Comparison of ENCODE assay signal across 9 cellular contexts in genomic region chr9:34665109-34665380, GRCh38. TPM values are rescaled to one million over a fixed set of nuclear protein-coding genes. Genes with fewer than 3 reads are reported as not detected.
DNase-seq lines count a peak whose midpoint lies in the region; ATAC-seq and TF ChIP-seq lines count a peak whose summit lies in the region.
"Had no signal": no experiment of that assay in that cellular context is flagged by ENCODE, and none has a peak within 500 bp of the region (broad histone marks: within the 10 kb centered on the region; RNA-seq: fewer than 3 reads in every experiment).

No MANE protein-coding gene starts in this region.

- H3K36me3 ChIP-seq in right lobe of liver (no peaks in the 10 kb centered on the region), uterus (no peaks in the 10 kb centered on the region)

- no peaks in the 10 kb centered on the region for H3K4me1 Mint-ChIP-seq in Calu3 (ENCODE audit: low read depth, unreplicated experiment)
- peaks cover 34% of the 10 kb centered on the region for H3K4me1 Mint-ChIP-seq in activated T-helper 2 cell treated with anti-CD3 and anti-CD28 coated beads, Interferon-gamma antibody, Interleukin-2, Interleukin-4, amounts not matched to agents 10 μg/mL and 5 μg/mL and 100 μg/mL, durations not matched to agents 14 hours and 24 hours and 36 hours (ENCODE audit: low read depth)

- H3K27me3 Mint-ChIP-seq in Calu3 (ENCODE audit: unreplicated experiment) = peaks cover 12% of the 10 kb centered on the region
- H3K27me3 Mint-ChIP-seq in activated T-helper 2 cell treated with anti-CD3 and anti-CD28 coated beads, Interferon-gamma antibody, Interleukin-2, Interleukin-4, amounts not matched to agents 10 μg/mL and 5 μg/mL and 100 μg/mL, durations not matched to agents 14 hours and 24 hours and 36 hours (ENCODE audit: low read depth) = no peaks in the 10 kb centered on the region

- peak overlapping the region; percentile 74 to 93 (median 89) for H3K27ac ChIP-seq in right lobe of liver
- peak overlapping the region; percentile 96 to 99 for H3K27ac ChIP-seq in uterus

- CTCF ChIA-PET in Calu3 (lab: Charles Lee) = interaction anchor here (0.6 to 1.0 kb wide), 4 partner anchors 13 to 983 kb away, joined by 3 to 7 read pairs (median 5); partner anchors contain the start of genes GALT and IL11RA

- H3K27me3 ChIP-seq in right lobe of liver = no peaks in the 10 kb centered on the region
- no peaks in the 10 kb centered on the region for H3K27me3 ChIP-seq in uterus

- DNase-seq in Calu3 (no peak), right lobe of liver (no peak), uterus (no peak), NCI-H748 treated with DMSO at 0.1 percent for 48 hours (lab: John Stamatoyannopoulos, UW) (no peak), H4 (ENCODE audit: low spot score) (no peak), GM03348 (ENCODE audit: low spot score) (no peak)
- no peak for DNase-seq in activated T-helper 2 cell treated with anti-CD3 and anti-CD28 coated beads, Interferon-gamma antibody, Interleukin-2, Interleukin-4, amounts not matched to agents 10 μg/mL and 5 μg/mL and 100 μg/mL, durations not matched to agents 14 hours and 24 hours and 36 hours (ENCODE audit: low spot score)

- no peaks in the 10 kb centered on the region for H3K9me3 Mint-ChIP-seq in Calu3 (ENCODE audit: low read depth, unreplicated experiment)
- H3K9me3 Mint-ChIP-seq in activated T-helper 2 cell treated with anti-CD3 and anti-CD28 coated beads, Interferon-gamma antibody, Interleukin-2, Interleukin-4, amounts not matched to agents 10 μg/mL and 5 μg/mL and 100 μg/mL, durations not matched to agents 14 hours and 24 hours and 36 hours = peaks cover 9% of the 10 kb centered on the region

- peak overlapping the region; percentile 71 to 85 (median 72) for H3K4me3 ChIP-seq in right lobe of liver
- peak overlapping the region; percentile 72 to 83 for H3K4me3 ChIP-seq in uterus

- H3K27ac Mint-ChIP-seq in Calu3 (ENCODE audit: unreplicated experiment) = no peak overlapping the region
- H3K27ac Mint-ChIP-seq in activated T-helper 2 cell treated with anti-CD3 and anti-CD28 coated beads, Interferon-gamma antibody, Interleukin-2, Interleukin-4, amounts not matched to agents 10 μg/mL and 5 μg/mL and 100 μg/mL, durations not matched to agents 14 hours and 24 hours and 36 hours = no peak overlapping the region

- TF ChIP-seq CTCF in Calu3 (IDR thresholded peaks at IDR 0.05; ENCODE audit: unreplicated experiment) = no peak
- no peak for TF ChIP-seq CTCF in right lobe of liver (IDR thresholded peaks at IDR 0.05)
- TF ChIP-seq CTCF in uterus (IDR thresholded peaks at IDR 0.05) = no peak

- 3% methylated on average over 7 of the region's 20 CpGs for WGBS in right lobe of liver (ENCODE audit: insufficient coverage, low coverage, low lambda C conversion rate, missing lambda C conversion rate)

- H3K4me1 ChIP-seq in right lobe of liver (peaks cover 0 to 11% (median 5%) of the 10 kb centered on the region in 4 donors), uterus (no peaks in the 10 kb centered on the region)

- peak overlapping the region; percentile 68 for H3K4me3 Mint-ChIP-seq in Calu3 (ENCODE audit: low read depth, unreplicated experiment)
- peak overlapping the region; percentile 85 for H3K4me3 Mint-ChIP-seq in activated T-helper 2 cell treated with anti-CD3 and anti-CD28 coated beads, Interferon-gamma antibody, Interleukin-2, Interleukin-4, amounts not matched to agents 10 μg/mL and 5 μg/mL and 100 μg/mL, durations not matched to agents 14 hours and 24 hours and 36 hours (ENCODE audit: low read depth)

- ATAC-seq in HG02588 (IDR thresholded peaks at IDR 0.05; ENCODE audit: unreplicated experiment) (peak; percentile 19), right lobe of liver (no peak)

- no TSS peak for BruUV-seq in Calu3 (replicated peaks; lab: Mats Ljungman, UMichigan)

- H3K36me3 Mint-ChIP-seq in Calu3 (ENCODE audit: insufficient read depth, unreplicated experiment) = peaks cover 15% of the 10 kb centered on the region
- peaks cover 37% of the 10 kb centered on the region for H3K36me3 Mint-ChIP-seq in activated T-helper 2 cell treated with anti-CD3 and anti-CD28 coated beads, Interferon-gamma antibody, Interleukin-2, Interleukin-4, amounts not matched to agents 10 μg/mL and 5 μg/mL and 100 μg/mL, durations not matched to agents 14 hours and 24 hours and 36 hours (ENCODE audit: low read depth)

- intact Hi-C loops in Calu3 (cut with micrococcal nuclease; ENCODE audit: unreplicated experiment) = no loop called here
- intact Hi-C loops in activated T-helper 2 cell treated with anti-CD3 and anti-CD28 coated beads, Interferon-gamma antibody, Interleukin-2, Interleukin-4, amounts not matched to agents 10 μg/mL and 5 μg/mL and 100 μg/mL, durations not matched to agents 14 hours and 24 hours and 36 hours (cut with micrococcal nuclease) = loop anchor here (2.0 kb wide), 2 partner anchors 18 to 26 kb away; partner anchors contain the start of gene GALT
- intact Hi-C loops in right lobe of liver (cut with DNase I) = no loop called here
- intact Hi-C loops in uterus (cut with DNase I; ENCODE audit: low total_unique reads) = no loop called here

- TF ChIP-seq POLR2A in right lobe of liver (IDR thresholded peaks at IDR 0.05) (no peak), uterus (IDR thresholded peaks at IDR 0.05) (no peak)

- H3K9me3 ChIP-seq in right lobe of liver = no peaks in the 10 kb centered on the region
- no peaks in the 10 kb centered on the region for H3K9me3 ChIP-seq in uterus

RNA-seq across cellular contexts. Expression of gene CCL27, which starts 2.6 kb away (rescaled TPM):
- total RNA-seq in Calu3 (2022) (not detected in 2 replicates), right lobe of liver (not detected), uterus (not detected)
- total RNA-seq in activated T-helper 2 cell treated with anti-CD3 and anti-CD28 coated beads, Interferon-gamma antibody, Interleukin-2, Interleukin-4, amounts not matched to agents 10 μg/mL and 5 μg/mL and 100 μg/mL, durations not matched to agents 14 hours and 24 hours and 36 hours = 0.25 and 0.55 TPM in 2 replicates
- total RNA-seq in H4 (2014; rRNA removed; shearing (Covaris generic)) = not detected in 2 replicates
- total RNA-seq: M059J had no signal

RNA-seq across cellular contexts. Expression of gene IL11RA, which starts 13.1 kb away (rescaled TPM):
- 6.8 and 8.7 TPM in 2 replicates for total RNA-seq in Calu3 (2022)
- total RNA-seq in activated T-helper 2 cell treated with anti-CD3 and anti-CD28 coated beads, Interferon-gamma antibody, Interleukin-2, Interleukin-4, amounts not matched to agents 10 μg/mL and 5 μg/mL and 100 μg/mL, durations not matched to agents 14 hours and 24 hours and 36 hours = 27.4 and 33.8 TPM in 2 replicates
- 10 to 100 TPM in 5 of 6 experiments, 1 to 10 TPM in 1; 9.7 to 21.5 (median 14.7) TPM for total RNA-seq in right lobe of liver
- 100 to 1,000 TPM in 1 of 4 donors, 10 to 100 TPM in 2, 1 to 10 TPM in 1; 3.2 to 153 (median 49.9) TPM for total RNA-seq in uterus
- total RNA-seq in H4 (2014; rRNA removed; shearing (Covaris generic)) = 8.9 and 12.4 TPM in 2 replicates

RNA-seq across cellular contexts. Expression of gene GALT, which starts 18.6 kb away (rescaled TPM):
- 25.7 and 26.6 TPM in 2 replicates for total RNA-seq in Calu3 (2022)
- total RNA-seq in activated T-helper 2 cell treated with anti-CD3 and anti-CD28 coated beads, Interferon-gamma antibody, Interleukin-2, Interleukin-4, amounts not matched to agents 10 μg/mL and 5 μg/mL and 100 μg/mL, durations not matched to agents 14 hours and 24 hours and 36 hours = 74.3 and 78.4 TPM in 2 replicates
- 100 to 1,000 TPM in 4 of 6 experiments, 10 to 100 TPM in 2; 58.2 to 157 (median 117) TPM for total RNA-seq in right lobe of liver
- total RNA-seq in uterus = 10 to 100 TPM in 3 of 4 donors, 1 to 10 TPM in 1; 4.4 to 82.9 (median 50.7) TPM
- total RNA-seq in H4 (2014; rRNA removed; shearing (Covaris generic)) = 14.9 and 25.8 TPM in 2 replicates

RNA-seq across cellular contexts. Expression of gene CCL19, which starts 26.0 kb away (rescaled TPM):
- total RNA-seq in Calu3 (2022) (not detected in 2 replicates), right lobe of liver (1 to 10 TPM in 3 of 6 experiments, under 1 TPM in 3; 0.77 to 6.5 (median 1.1) TPM), uterus (1 to 10 TPM in 1 of 4 donors, under 1 TPM in 1, not detected in 2; 0.55 to 1.3 TPM)
- total RNA-seq in activated T-helper 2 cell treated with anti-CD3 and anti-CD28 coated beads, Interferon-gamma antibody, Interleukin-2, Interleukin-4, amounts not matched to agents 10 μg/mL and 5 μg/mL and 100 μg/mL, durations not matched to agents 14 hours and 24 hours and 36 hours = not detected in 2 replicates
- total RNA-seq in H4 (2014; rRNA removed; shearing (Covaris generic)) = not detected in 2 replicates
- total RNA-seq: M059J had no signal

RNA-seq across cellular contexts. Expression of gene SIGMAR1, which starts 27.5 kb away (rescaled TPM):
- total RNA-seq in Calu3 (2022) (65.6 and 80.1 TPM in 2 replicates), right lobe of liver (100 to 1,000 TPM in 5 of 6 experiments, 10 to 100 TPM in 1; 69.3 to 237 (median 123) TPM), uterus (10 to 100 TPM; 34.1 to 55.2 (median 51.3) TPM)
- total RNA-seq in activated T-helper 2 cell treated with anti-CD3 and anti-CD28 coated beads, Interferon-gamma antibody, Interleukin-2, Interleukin-4, amounts not matched to agents 10 μg/mL and 5 μg/mL and 100 μg/mL, durations not matched to agents 14 hours and 24 hours and 36 hours = 105 and 109 TPM in 2 replicates
- total RNA-seq in H4 (2014; rRNA removed; shearing (Covaris generic)) = 80.2 and 127 TPM in 2 replicates
